1 cellular context compared by ENCODE assay signal in the genomic region with DNA sequence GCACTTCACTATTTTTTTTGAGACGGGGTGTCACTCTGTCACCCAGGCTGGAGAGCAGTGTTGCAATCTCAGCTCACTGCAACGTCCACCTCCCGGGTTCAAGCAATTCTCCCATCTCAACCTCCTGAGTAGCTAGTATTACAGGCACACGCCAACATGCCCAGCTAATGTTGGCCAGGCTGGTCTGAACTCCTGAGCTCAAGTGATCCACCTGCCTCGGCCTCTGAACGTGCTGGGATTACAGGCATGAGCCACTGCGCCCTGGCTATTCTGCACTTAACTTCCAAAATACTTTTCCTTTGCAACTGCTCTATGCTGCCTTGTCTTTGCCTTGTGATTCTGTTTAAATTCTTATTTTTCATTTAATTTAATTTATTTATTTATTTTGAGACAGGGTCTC.
TF ChIP-seq lines count a peak whose summit lies in the region.

No MANE protein-coding gene starts in this region.

TF ChIP-seq in GM23338, 12 proteins besides CTCF, POLR2A, EP300 and RAD21 (continued from another document):
- TF ChIP-seq, protein P1, sequence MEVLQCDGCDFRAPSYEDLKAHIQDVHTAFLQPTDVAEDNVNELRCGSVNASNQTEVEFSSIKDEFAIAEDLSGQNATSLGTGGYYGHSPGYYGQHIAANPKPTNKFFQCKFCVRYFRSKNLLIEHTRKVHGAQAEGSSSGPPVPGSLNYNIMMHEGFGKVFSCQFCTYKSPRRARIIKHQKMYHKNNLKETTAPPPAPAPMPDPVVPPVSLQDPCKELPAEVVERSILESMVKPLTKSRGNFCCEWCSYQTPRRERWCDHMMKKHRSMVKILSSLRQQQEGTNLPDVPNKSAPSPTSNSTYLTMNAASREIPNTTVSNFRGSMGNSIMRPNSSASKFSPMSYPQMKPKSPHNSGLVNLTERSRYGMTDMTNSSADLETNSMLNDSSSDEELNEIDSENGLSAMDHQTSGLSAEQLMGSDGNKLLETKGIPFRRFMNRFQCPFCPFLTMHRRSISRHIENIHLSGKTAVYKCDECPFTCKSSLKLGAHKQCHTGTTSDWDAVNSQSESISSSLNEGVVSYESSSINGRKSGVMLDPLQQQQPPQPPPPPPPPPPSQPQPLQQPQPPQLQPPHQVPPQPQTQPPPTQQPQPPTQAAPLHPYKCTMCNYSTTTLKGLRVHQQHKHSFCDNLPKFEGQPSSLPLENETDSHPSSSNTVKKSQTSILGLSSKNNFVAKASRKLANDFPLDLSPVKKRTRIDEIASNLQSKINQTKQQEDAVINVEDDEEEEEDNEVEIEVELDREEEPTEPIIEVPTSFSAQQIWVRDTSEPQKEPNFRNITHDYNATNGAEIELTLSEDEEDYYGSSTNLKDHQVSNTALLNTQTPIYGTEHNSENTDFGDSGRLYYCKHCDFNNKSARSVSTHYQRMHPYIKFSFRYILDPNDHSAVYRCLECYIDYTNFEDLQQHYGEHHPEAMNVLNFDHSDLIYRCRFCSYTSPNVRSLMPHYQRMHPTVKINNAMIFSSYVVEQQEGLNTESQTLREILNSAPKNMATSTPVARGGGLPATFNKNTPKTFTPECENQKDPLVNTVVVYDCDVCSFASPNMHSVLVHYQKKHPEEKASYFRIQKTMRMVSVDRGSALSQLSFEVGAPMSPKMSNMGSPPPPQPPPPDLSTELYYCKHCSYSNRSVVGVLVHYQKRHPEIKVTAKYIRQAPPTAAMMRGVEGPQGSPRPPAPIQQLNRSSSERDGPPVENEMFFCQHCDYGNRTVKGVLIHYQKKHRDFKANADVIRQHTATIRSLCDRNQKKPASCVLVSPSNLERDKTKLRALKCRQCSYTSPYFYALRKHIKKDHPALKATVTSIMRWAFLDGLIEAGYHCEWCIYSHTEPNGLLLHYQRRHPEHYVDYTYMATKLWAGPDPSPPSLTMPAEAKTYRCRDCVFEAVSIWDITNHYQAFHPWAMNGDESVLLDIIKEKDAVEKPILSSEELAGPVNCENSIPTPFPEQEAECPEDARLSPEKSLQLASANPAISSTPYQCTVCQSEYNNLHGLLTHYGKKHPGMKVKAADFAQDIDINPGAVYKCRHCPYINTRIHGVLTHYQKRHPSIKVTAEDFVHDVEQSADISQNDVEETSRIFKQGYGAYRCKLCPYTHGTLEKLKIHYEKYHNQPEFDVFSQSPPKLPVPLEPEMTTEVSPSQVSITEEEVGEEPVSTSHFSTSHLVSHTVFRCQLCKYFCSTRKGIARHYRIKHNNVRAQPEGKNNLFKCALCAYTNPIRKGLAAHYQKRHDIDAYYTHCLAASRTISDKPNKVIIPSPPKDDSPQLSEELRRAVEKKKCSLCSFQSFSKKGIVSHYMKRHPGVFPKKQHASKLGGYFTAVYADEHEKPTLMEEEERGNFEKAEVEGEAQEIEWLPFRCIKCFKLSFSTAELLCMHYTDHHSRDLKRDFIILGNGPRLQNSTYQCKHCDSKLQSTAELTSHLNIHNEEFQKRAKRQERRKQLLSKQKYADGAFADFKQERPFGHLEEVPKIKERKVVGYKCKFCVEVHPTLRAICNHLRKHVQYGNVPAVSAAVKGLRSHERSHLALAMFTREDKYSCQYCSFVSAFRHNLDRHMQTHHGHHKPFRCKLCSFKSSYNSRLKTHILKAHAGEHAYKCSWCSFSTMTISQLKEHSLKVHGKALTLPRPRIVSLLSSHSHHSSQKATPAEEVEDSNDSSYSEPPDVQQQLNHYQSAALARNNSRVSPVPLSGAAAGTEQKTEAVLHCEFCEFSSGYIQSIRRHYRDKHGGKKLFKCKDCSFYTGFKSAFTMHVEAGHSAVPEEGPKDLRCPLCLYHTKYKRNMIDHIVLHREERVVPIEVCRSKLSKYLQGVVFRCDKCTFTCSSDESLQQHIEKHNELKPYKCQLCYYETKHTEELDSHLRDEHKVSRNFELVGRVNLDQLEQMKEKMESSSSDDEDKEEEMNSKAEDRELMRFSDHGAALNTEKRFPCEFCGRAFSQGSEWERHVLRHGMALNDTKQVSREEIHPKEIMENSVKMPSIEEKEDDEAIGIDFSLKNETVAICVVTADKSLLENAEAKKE (CRISPR knock-in tag; IDR thresholded peaks at IDR 0.05): no peak
- TF ChIP-seq ETS1 (IDR thresholded peaks at IDR 0.05) (no peak), POLR2AphosphoS5 (IDR thresholded peaks at IDR 0.05; ENCODE audit: low read depth) (no peak), JUNB (IDR thresholded peaks at IDR 0.05; ENCODE audit: unreplicated experiment) (no peak)
